Comparison of ENCODE assay signal across 9 cellular contexts in genomic region chr11:72792437-72793021, GRCh38. TPM values are rescaled to one million over a fixed set of nuclear protein-coding genes. Genes with fewer than 3 reads are reported as not detected.
DNase-seq lines count a peak whose midpoint lies in the region; ATAC-seq and TF ChIP-seq lines count a peak whose summit lies in the region.
"Had no signal": no experiment of that assay in that cellular context is flagged by ENCODE, and none has a peak within 500 bp of the region (broad histone marks: within the 10 kb centered on the region; RNA-seq: fewer than 3 reads in every experiment).

No MANE protein-coding gene starts in this region.

- POLR2A ChIA-PET in PC-9 (lab: Charles Lee; ENCODE audit: unreplicated experiment), result interaction anchor here (0.6 kb wide), 1 partner anchor 40 kb away, joined by 4 read pairs; no protein-coding TSS in a partner anchor

- no peaks in the 10 kb centered on the region for H4K20me1 ChIP-seq in PC-9 (ENCODE audit: insufficient read depth)

- intact Hi-C loops in PC-9 (cut with micrococcal nuclease; ENCODE audit: unreplicated experiment) (loop anchor here (1.0 kb wide), 1 partner anchor 67 kb away; no protein-coding TSS in a partner anchor), spleen (cut with DNase I; ENCODE audit: low total_unique reads) (loop anchor here (5.0 kb wide), 1 partner anchor 65 kb away; no protein-coding TSS in a partner anchor)

- H3K36me3 ChIP-seq in PC-9 (ENCODE audit: low read depth) (no peaks in the 10 kb centered on the region), gastroesophageal sphincter (no peaks in the 10 kb centered on the region), spleen (no peaks in the 10 kb centered on the region)

- TF ChIP-seq POLR2A in gastroesophageal sphincter (IDR thresholded peaks at IDR 0.05), result no peak
- no peak for TF ChIP-seq POLR2A in spleen (IDR thresholded peaks at IDR 0.05)

- WGBS in gastroesophageal sphincter (ENCODE audit: low coverage in 1 of 2), 2 donors, result 100% methylated on average over 2 of the region's 3 CpGs; no CpG with 5 or more reads in 1 of the 2 donors
- 89 to 97% (median 93%) methylated on average over 3 of the region's 3 CpGs for WGBS in spleen, 5 donors

- H3K27ac ChIP-seq in PC-9, result no peak overlapping the region
- H3K27ac ChIP-seq in gastroesophageal sphincter, result peak overlapping the region; percentile 87 to 94 (median 90)
- peak overlapping the region; percentile 87 to 97 (median 96) for H3K27ac ChIP-seq in spleen

- peaks cover 57% of the 10 kb centered on the region for H3K4me1 ChIP-seq in PC-9 (replicated peaks; ENCODE audit: insufficient read depth)
- peaks cover 0 to 35% (median 11%) of the 10 kb centered on the region in 3 donors for H3K4me1 ChIP-seq in gastroesophageal sphincter
- H3K4me1 ChIP-seq in spleen, result peaks cover 14 to 57% (median 35%) of the 10 kb centered on the region in 6 donors

- H3K79me2 ChIP-seq in PC-9 (ENCODE audit: low read depth), result no peaks in the 10 kb centered on the region

- H3K27me3 ChIP-seq in PC-9 (ENCODE audit: insufficient read depth, low read depth) (no peaks in the 10 kb centered on the region), gastroesophageal sphincter (no peaks in the 10 kb centered on the region), spleen (replicated peaks in 1 of 7) (no peaks in the 10 kb centered on the region)

- no peak overlapping the region for H2AFZ ChIP-seq in PC-9

- no peak for TF ChIP-seq EP300 in gastroesophageal sphincter (IDR thresholded peaks at IDR 0.05)

- H3F3A ChIP-seq in PC-9 (ENCODE audit: insufficient read depth, low read depth), result peaks cover 32% of the 10 kb centered on the region; the same call in 1 of the 2 replicates

- H3K9me2 ChIP-seq in PC-9 (ENCODE audit: insufficient read depth), result no peaks in the 10 kb centered on the region

- no peaks in the 10 kb centered on the region for H3K9me3 ChIP-seq in PC-9 (ENCODE audit: insufficient read depth, low read depth)
- no peaks in the 10 kb centered on the region for H3K9me3 ChIP-seq in gastroesophageal sphincter
- no peaks in the 10 kb centered on the region for H3K9me3 ChIP-seq in spleen

- no peak for ATAC-seq in gastroesophageal sphincter

- DNase-seq in DMS53 (lab: John Stamatoyannopoulos, UW) (peak; percentile 61), DMS53 treated with DMSO at 0.1 percent for 48 hours (lab: John Stamatoyannopoulos, UW; ENCODE audit: unreplicated experiment) (no peak), PC-9 (no peak), spleen (no peak), RKO (ENCODE audit: low spot score) (no peak), DMS153 treated with DMSO at 0.1 percent for 48 hours (lab: John Stamatoyannopoulos, UW; ENCODE audit: unreplicated experiment) (no peak)
- DNase-seq in stimulated activated CD4-positive, alpha-beta T cell treated with anti-CD3 and anti-CD28 coated beads, Interleukin-12 subunit alpha, Interleukin-12 subunit beta, amount 100 ng/mL, for 4 hours, result no peak
- DNase-seq: NCI-H2029 treated with DMSO at 0.1 percent for 48 hours had no signal

- CTCF ChIA-PET in PC-9 (lab: Charles Lee), result interaction anchor here (0.6 to 1.0 kb wide), 3 partner anchors 67 to 387 kb away, joined by 3 read pairs; no protein-coding TSS in a partner anchor

- TF ChIP-seq CTCF in PC-9 (conservative IDR thresholded peaks at IDR 0.05) (no peak), gastroesophageal sphincter (IDR thresholded peaks at IDR 0.05) (no peak), spleen (IDR thresholded peaks at IDR 0.05 in 8 of 11, conservative IDR thresholded peaks at IDR 0.05 in 3 of 11) (no peak)

- peak overlapping the region; percentile 74; the same call in 1 of the 2 replicates for H3K4me2 ChIP-seq in PC-9

- H3K4me3 ChIP-seq in PC-9 (no peak overlapping the region), gastroesophageal sphincter (no peak overlapping the region), spleen (peak overlapping the region in 1 of 8 donors; percentile 78)

- no TSS peak for BruUV-seq in PC-9 (replicated peaks; lab: Mats Ljungman, UMichigan)

RNA-seq across cellular contexts. Expression of gene STARD10, which starts 1.3 kb away (rescaled TPM):
- total RNA-seq in PC-9 (2021) (145 and 184 TPM in 2 replicates), gastroesophageal sphincter (10 to 100 TPM; 35.8 to 56.6 (median 45.0) TPM), spleen (10 to 100 TPM; 19.7 to 35.1 (median 27.9) TPM)
- polyA plus RNA-seq in spleen, result 10 to 100 TPM; 23.7 to 46.7 (median 31.9) TPM

RNA-seq across cellular contexts. Expression of gene ATG16L2, which starts 21.7 kb away (rescaled TPM):
- 17.5 and 24.0 TPM in 2 replicates for total RNA-seq in PC-9 (2021)
- total RNA-seq in gastroesophageal sphincter, result 10 to 100 TPM in 3 of 4 donors, 1 to 10 TPM in 1; 8.3 to 27.9 (median 16.5) TPM
- 100 to 1,000 TPM; 212 to 368 (median 234) TPM for total RNA-seq in spleen
- 100 to 1,000 TPM in 2 of 3 donors, 10 to 100 TPM in 1; 96.9 to 343 (median 341) TPM for polyA plus RNA-seq in spleen

RNA-seq across cellular contexts. Expression of gene ARAP1, which starts 40.3 kb away (rescaled TPM):
- total RNA-seq in PC-9 (2021), result 151 and 184 TPM in 2 replicates
- total RNA-seq in gastroesophageal sphincter, result 100 to 1,000 TPM in 2 of 4 donors, 10 to 100 TPM in 2; 72.4 to 125 (median 95.1) TPM
- total RNA-seq in spleen, result 100 to 1,000 TPM; 248 to 365 (median 278) TPM
- polyA plus RNA-seq in spleen, result 100 to 1,000 TPM in 2 of 3 donors, 10 to 100 TPM in 1; 76.7 to 176 (median 127) TPM
